Comparison of ENCODE assay signal across 29 cellular contexts in the genomic region with DNA sequence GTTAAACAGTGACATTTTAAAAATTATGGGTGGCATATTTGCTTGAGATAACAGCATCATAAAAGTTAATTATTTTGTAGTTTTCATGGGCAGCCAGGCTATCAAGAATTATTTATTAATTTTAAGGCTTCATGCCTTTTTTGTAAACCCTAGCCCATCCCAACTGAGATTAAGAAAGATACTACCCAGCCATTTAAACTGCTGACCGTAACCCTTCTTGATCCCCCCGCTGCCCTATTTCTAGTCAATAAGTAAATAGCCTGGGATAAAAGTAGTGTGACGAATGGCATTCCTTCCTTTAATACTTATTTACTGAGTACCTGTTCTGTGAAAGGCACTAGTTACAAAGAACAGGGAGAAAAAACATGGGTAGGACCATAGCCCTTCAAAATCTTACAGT.
"Had no signal": no experiment of that assay in that cellular context is flagged by ENCODE, and none has a peak within 500 bp of the region (broad histone marks: within the 10 kb centered on the region; RNA-seq: fewer than 3 reads in every experiment).

No MANE protein-coding gene starts in this region.

- H3K27ac Mint-ChIP-seq: naive thymus-derived CD8-positive, alpha-beta T cell; nephron progenitor cell; neural progenitor cell; stimulated activated naive B cell treated with anti-CD40 and anti-IgM and Interleukin-4, amounts not matched to agents 10 μg/mL and 1 μg/mL and 100 μg/mL, for 72 hours had no signal

- H3K27me3 ChIP-seq: left lung, neural progenitor cell, neutrophil, stomach, testis, thyroid gland, transverse colon, upper lobe of left lung, vagina had no signal

- H3K27ac ChIP-seq: left lung, lower lobe of right lung, neural progenitor cell, neutrophil, prostate gland, skin epidermis, stomach, testis, thyroid gland, transverse colon, upper lobe of left lung, vagina had no signal

- FAIRE-seq: keratinocyte had no signal

- H3K4me1 Mint-ChIP-seq: nephron progenitor cell; stimulated activated naive B cell treated with anti-CD40 and anti-IgM and Interleukin-4, amounts not matched to agents 10 μg/mL and 1 μg/mL and 100 μg/mL, for 72 hours had no signal

- H3K9me3 Mint-ChIP-seq: naive thymus-derived CD8-positive, alpha-beta T cell; nephron progenitor cell; neural progenitor cell had no signal

- H3K4me3 ChIP-seq: left lung, lower lobe of right lung, neural progenitor cell, prostate gland, skin epidermis, stomach, testis, thyroid gland, transverse colon, upper lobe of left lung, vagina had no signal

- H3K4me3 Mint-ChIP-seq: naive thymus-derived CD8-positive, alpha-beta T cell; nephron progenitor cell; neural progenitor cell; stimulated activated naive B cell treated with anti-CD40 and anti-IgM and Interleukin-4, amounts not matched to agents 10 μg/mL and 1 μg/mL and 100 μg/mL, for 72 hours had no signal

- H3K27me3 Mint-ChIP-seq: naive thymus-derived CD8-positive, alpha-beta T cell; stimulated activated naive B cell treated with anti-CD40 and anti-IgM and Interleukin-4, amounts not matched to agents 10 μg/mL and 1 μg/mL and 100 μg/mL, for 72 hours had no signal

- DNase-seq: hippocampal formation; left colon; left lung; lower lobe of right lung; mammary epithelial cell; mesenchymal stem cell; naive thymus-derived CD8-positive, alpha-beta T cell; nephron progenitor cell; occipital lobe; retina; right cardiac atrium; stimulated activated CD4-positive, alpha-beta T cell treated with anti-CD3 and anti-CD28 coated beads, Interleukin-12 subunit alpha, Interleukin-12 subunit beta, amount 100 ng/mL, for 4 hours; stimulated activated CD4-positive, alpha-beta T cell treated with anti-CD3 and anti-CD28 coated beads, Interleukin-15, amount 100 ng/mL, for 24 hours; stimulated activated CD4-positive, alpha-beta T cell treated with anti-CD3 and anti-CD28 coated beads, Interleukin-2, amount 100 ng/mL, for 24 hours; stimulated activated CD4-positive, alpha-beta T cell treated with anti-CD3 and anti-CD28 coated beads, Interleukin-4, amount 100 ng/mL, for 1 hour; stimulated activated naive B cell treated with anti-CD40 and anti-IgM and Interleukin-4, amounts not matched to agents 10 μg/mL and 1 μg/mL and 100 μg/mL, for 72 hours; stimulated activated naive CD8-positive, alpha-beta T cell treated with anti-CD3 and anti-CD28 coated beads, Interleukin-15, Interleukin-2, amounts not matched to agents 100 U/mL and 50 U/mL, for 24 hours; stomach; testis; thyroid gland; transverse colon; upper lobe of left lung had no signal

- H3K4me1 ChIP-seq: left lung, prostate gland, testis, thyroid gland, transverse colon, vagina had no signal

- ATAC-seq: left lung; lower lobe of right lung; naive thymus-derived CD8-positive, alpha-beta T cell; right cardiac atrium; sciatic nerve; stimulated activated naive B cell treated with anti-CD40 and anti-IgM and Interleukin-4, amounts not matched to agents 10 μg/mL and 1 μg/mL and 100 μg/mL, for 72 hours; stimulated activated naive CD8-positive, alpha-beta T cell treated with anti-CD3 and anti-CD28 coated beads, Interleukin-15, Interleukin-2, amounts not matched to agents 100 U/mL and 50 U/mL, for 24 hours had no signal

- H3K9me3 ChIP-seq: left lung, lower lobe of right lung, neutrophil, prostate gland, stomach, testis, thyroid gland, transverse colon, upper lobe of left lung, vagina had no signal
